In the genomic region with DNA sequence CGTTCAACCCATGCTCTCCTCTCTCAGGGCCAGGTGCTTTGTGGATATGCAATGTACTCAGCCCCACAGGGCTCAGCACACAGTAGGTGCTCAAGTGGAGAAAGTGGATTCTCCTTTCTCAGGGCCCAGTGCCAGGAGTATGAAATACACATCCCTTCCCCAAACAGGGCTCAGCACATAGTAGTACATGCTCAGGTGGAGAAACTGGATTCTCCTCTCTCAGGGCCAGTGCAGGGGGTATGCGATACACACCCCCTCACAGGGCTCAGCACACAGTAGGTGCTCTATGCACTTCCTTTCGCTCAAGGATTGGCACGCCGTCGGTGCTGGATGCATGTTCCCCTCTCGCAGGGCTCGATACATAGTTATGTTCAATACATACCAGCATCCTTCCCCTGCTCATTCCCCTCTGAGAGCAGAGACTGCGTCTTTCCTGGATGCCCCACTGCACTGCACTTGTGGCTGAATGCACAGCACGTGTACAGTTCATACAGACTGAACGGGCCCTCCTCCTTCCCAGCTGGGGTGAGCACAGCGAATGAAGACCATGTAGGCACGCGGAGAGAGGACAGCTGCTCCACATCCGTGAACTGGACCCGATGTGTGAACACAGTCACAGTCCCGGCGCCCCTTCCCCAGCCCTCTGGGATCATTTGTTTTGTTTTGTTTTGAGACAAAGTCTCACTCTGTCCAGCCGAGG, we compare ENCODE assay signal across 22 cellular contexts. TPM values are rescaled to one million over a fixed set of nuclear protein-coding genes. Genes with fewer than 3 reads are reported as not detected.
DNase-seq lines count a peak whose midpoint lies in the region; TF ChIP-seq lines count a peak whose summit lies in the region.
"Had no signal": no experiment of that assay in that cellular context is flagged by ENCODE, and none has a peak within 500 bp of the region (broad histone marks: within the 10 kb centered on the region; RNA-seq: fewer than 3 reads in every experiment).

No MANE protein-coding gene starts in this region.

- no peak overlapping the region for H2AFZ ChIP-seq in trophoblast cell (ENCODE audit: insufficient read depth, low read length, poor library complexity)

- H3K4me1 ChIP-seq in trophoblast cell (ENCODE audit: control insufficient read depth in 1 of 2, insufficient read depth in 2 of 2, low read length in 2 of 2) = no peaks in the 10 kb centered on the region
- H3K4me1 ChIP-seq: Peyer's patch, SJCRH30 had no signal

- no CpG with 5 or more reads among the region's 19 CpGs for WGBS in trophoblast cell (ENCODE audit: extremely low coverage, insufficient coverage, insufficient read length)

- no peak overlapping the region for H3K23ac ChIP-seq in trophoblast cell (ENCODE audit: low read length)

- H3K27ac ChIP-seq in VCaP (peak overlapping the region; percentile 60), trophoblast cell (ENCODE audit: low read depth, low read length) (no peak overlapping the region)
- H3K27ac ChIP-seq: C4-2B, Peyer's patch, SJCRH30 had no signal

- H3K4ac ChIP-seq in trophoblast cell (ENCODE audit: low read depth, low read length) = no peak overlapping the region

- no peaks in the 10 kb centered on the region for H3K27me3 ChIP-seq in trophoblast cell (ENCODE audit: insufficient read depth, low read length)
- H3K27me3 ChIP-seq: Peyer's patch had no signal

- no peaks in the 10 kb centered on the region for H3K79me2 ChIP-seq in trophoblast cell (ENCODE audit: control insufficient read depth, insufficient read depth, low read length, poor library complexity)

- H3K9me3 ChIP-seq in trophoblast cell (ENCODE audit: insufficient read depth, low read depth, low read length) = peaks cover 3% of the 10 kb centered on the region
- H3K9me3 ChIP-seq: MG63, Peyer's patch, SJCRH30 had no signal

- H4K8ac ChIP-seq in trophoblast cell (ENCODE audit: low read depth, low read length) = no peak overlapping the region

- H3K18ac ChIP-seq in trophoblast cell (ENCODE audit: low read length) = no peak overlapping the region

- no peak overlapping the region for H3K14ac ChIP-seq in trophoblast cell (ENCODE audit: low read length)

- TF ChIP-seq CTCF in VCaP (conservative IDR thresholded peaks at IDR 0.05) = no peak

- no peaks in the 10 kb centered on the region for H3K79me1 ChIP-seq in trophoblast cell (ENCODE audit: low read length)

- H3K36me3 ChIP-seq in trophoblast cell (ENCODE audit: control insufficient read depth in 1 of 2, insufficient read depth in 2 of 2, low read length in 2 of 2) = no peaks in the 10 kb centered on the region
- H3K36me3 ChIP-seq: MG63, Peyer's patch, SJCRH30 had no signal

- H2BK5ac ChIP-seq in trophoblast cell (ENCODE audit: low read depth, low read length, poor library complexity) = no peak overlapping the region

- no peak overlapping the region for H4K12ac ChIP-seq in trophoblast cell (ENCODE audit: low read depth, low read length)

- H3K4me3 ChIP-seq in trophoblast cell (ENCODE audit: low read depth, low read length) = no peak overlapping the region
- H3K4me3 ChIP-seq: MG63, Peyer's patch, SJCRH30 had no signal

- intact Hi-C loops in cardiac septum (cut with DNase I) = no loop called here

- no peak overlapping the region for H3K9ac ChIP-seq in trophoblast cell (ENCODE audit: low read length)

- no peak overlapping the region for H4K91ac ChIP-seq in trophoblast cell (ENCODE audit: low read depth, low read length)

- H2BK12ac ChIP-seq in trophoblast cell (ENCODE audit: low read length) = no peak overlapping the region

- H3K4me2 ChIP-seq in trophoblast cell (ENCODE audit: low read length) = no peak overlapping the region

- H2AK5ac ChIP-seq in trophoblast cell (ENCODE audit: low read length) = no peak overlapping the region

- DNase-seq in NCI-H82 (lab: John Stamatoyannopoulos, UW) (peak; percentile 35), NCI-H82 treated with DMSO at 0.1 percent for 48 hours (lab: John Stamatoyannopoulos, UW; ENCODE audit: unreplicated experiment) (no peak), medulla oblongata (ENCODE audit: extremely low spot score) (peak; percentile 34), cardiac septum (ENCODE audit: low spot score) (no peak), trophoblast cell (no peak)
- no peak for DNase-seq in activated CD8-positive, alpha-beta memory T cell treated with anti-CD3 and anti-CD28 coated beads, Interleukin-2, amount 50 U/mL, for 4 hours
- DNase-seq: Calu3; CD8-positive, alpha-beta memory T cell; GOT3; MG63; NCI-H1048; NCI-H1417 treated with DMSO at 0.1 percent for 48 hours; NCI-H1930; NCI-H2227 treated with DMSO at 0.1 percent for 48 hours; NCI-H510A; NCI-H748 treated with DMSO at 0.1 percent for 48 hours; Peyer's patch; SJCRH30; T-cell had no signal

- H2BK120ac ChIP-seq in trophoblast cell (ENCODE audit: insufficient read depth, low read length, poor library complexity) = no peak overlapping the region

RNA-seq across cellular contexts. Expression of a gene that starts 16.6 kb away (rescaled TPM):
- 0.05 TPM for total RNA-seq in cardiac septum
- polyA plus RNA-seq in trophoblast cell (2013) = 0.33 and 0.49 TPM in 2 replicates
- total RNA-seq: LHCN-M2 had no signal

Comparison
In these comparisons a context has a peak if more than half of its experiments do, and no peak if none do; other contexts are left out.
1. DNase-seq: peak in NCI-H82 (single experiment) and medulla oblongata (single experiment); none in NCI-H82 treated with DMSO at 0.1 percent for 48 hours (single experiment), activated CD8-positive, alpha-beta memory T cell treated with anti-CD3 and anti-CD28 coated beads, Interleukin-2, amount 50 U/mL, for 4 hours (single experiment), cardiac septum (single experiment) and trophoblast cell (0 of 2).